In genomic region chr7:131945313-131945831, GRCh38 we compare ENCODE assay signal across 8 cellular contexts.
DNase-seq lines count a peak whose midpoint lies in the region; ATAC-seq and TF ChIP-seq lines count a peak whose summit lies in the region.

No MANE protein-coding gene starts in this region.

- no peak overlapping the region for H3K4me3 ChIP-seq in parathyroid adenoma (ENCODE audit: low read depth, low read length)
- H3K4me3 ChIP-seq in CD8-positive, alpha-beta memory T cell (ENCODE audit: low read length) = no peak overlapping the region

- H3K9me3 ChIP-seq in parathyroid adenoma (ENCODE audit: control insufficient read depth, low read length) = no peaks in the 10 kb centered on the region
- no peaks in the 10 kb centered on the region for H3K9me3 ChIP-seq in CD8-positive, alpha-beta memory T cell (ENCODE audit: low read length)

- no peak overlapping the region for H3K27ac ChIP-seq in parathyroid adenoma
- H3K27ac ChIP-seq in CD8-positive, alpha-beta memory T cell (ENCODE audit: low read depth, low read length) = no peak overlapping the region

- peak overlapping the region; percentile 75 for H2AFZ ChIP-seq in parathyroid adenoma

- TF ChIP-seq CTCF in GM20000 (IDR thresholded peaks at IDR 0.05; ENCODE audit: extremely low read depth, missing control alignments) (peak; percentile 52), parathyroid adenoma (IDR thresholded peaks at IDR 0.05) (peak; percentile 84)

- H3K27me3 Mint-ChIP-seq in CD8-positive, alpha-beta memory T cell = peaks cover 16 to 39% of the 10 kb centered on the region in 2 donors
- peaks cover 41 to 80% of the 10 kb centered on the region in 2 donors for H3K27me3 Mint-ChIP-seq in effector memory CD8-positive, alpha-beta T cell

- H3K27me3 ChIP-seq in parathyroid adenoma (ENCODE audit: control insufficient read depth, insufficient read depth, low read length) = peaks cover 4% of the 10 kb centered on the region
- H3K27me3 ChIP-seq in CD8-positive, alpha-beta memory T cell (ENCODE audit: insufficient read depth, low read length, poor library complexity, severe bottlenecking) = no peaks in the 10 kb centered on the region

- H3K36me3 ChIP-seq in parathyroid adenoma (ENCODE audit: control insufficient read depth, insufficient read depth, low read length) = no peaks in the 10 kb centered on the region
- H3K36me3 ChIP-seq in CD8-positive, alpha-beta memory T cell (ENCODE audit: insufficient read depth, low read length) = no peaks in the 10 kb centered on the region

- CTCF ChIA-PET in CD8-positive, alpha-beta memory T cell (lab: Charles Lee) = no interaction called here

- H3K4me1 Mint-ChIP-seq in CD8-positive, alpha-beta memory T cell = no peaks in the 10 kb centered on the region
- peaks cover 0 to 2% of the 10 kb centered on the region in 2 donors for H3K4me1 Mint-ChIP-seq in effector memory CD8-positive, alpha-beta T cell (ENCODE audit: low read depth in 2 of 2)

- POLR2A ChIA-PET in CD8-positive, alpha-beta memory T cell (lab: Charles Lee) = no interaction called here

- DNase-seq in DMS 273 (lab: John Stamatoyannopoulos, UW; ENCODE audit: unreplicated experiment) = peak; percentile 93
- peak; percentile 59 for DNase-seq in GM20000 (ENCODE audit: low spot score)
- peak; percentile 59 for DNase-seq in NCI-H1105 (lab: John Stamatoyannopoulos, UW)
- peak; percentile 1 for DNase-seq in activated CD4-positive, alpha-beta T cell treated with anti-CD3 and anti-CD28 coated beads, Interleukin-2, amount 50 U/mL, for 1 hour
- peak; percentile 50 for DNase-seq in germinal center (ENCODE audit: low spot score)
- no peak for DNase-seq in CD8-positive, alpha-beta memory T cell
- DNase-seq in effector memory CD8-positive, alpha-beta T cell = no peak

- peaks cover 0 to 7% (median 0%) of the 10 kb centered on the region in 5 donors for H3K9me3 Mint-ChIP-seq in CD8-positive, alpha-beta memory T cell
- H3K9me3 Mint-ChIP-seq in effector memory CD8-positive, alpha-beta T cell = no peaks in the 10 kb centered on the region

- H3K4me1 ChIP-seq in parathyroid adenoma = no peaks in the 10 kb centered on the region
- H3K4me1 ChIP-seq in CD8-positive, alpha-beta memory T cell (ENCODE audit: insufficient read depth, low read length) = no peaks in the 10 kb centered on the region

- H3K36me3 Mint-ChIP-seq in CD8-positive, alpha-beta memory T cell = no peaks in the 10 kb centered on the region
- H3K36me3 Mint-ChIP-seq in effector memory CD8-positive, alpha-beta T cell (ENCODE audit: insufficient read depth) = no peaks in the 10 kb centered on the region

- H3K4me2 ChIP-seq in parathyroid adenoma (ENCODE audit: low read length) = peak overlapping the region; percentile 58

- ATAC-seq in effector memory CD8-positive, alpha-beta T cell (replicated peaks) = no peak

- H3K9ac ChIP-seq in parathyroid adenoma = no peak overlapping the region

- no peak overlapping the region for H3K27ac Mint-ChIP-seq in CD8-positive, alpha-beta memory T cell
- H3K27ac Mint-ChIP-seq in effector memory CD8-positive, alpha-beta T cell = no peak overlapping the region

- no peak overlapping the region for H3K4me3 Mint-ChIP-seq in CD8-positive, alpha-beta memory T cell
- H3K4me3 Mint-ChIP-seq in effector memory CD8-positive, alpha-beta T cell = no peak overlapping the region

- H3K79me2 ChIP-seq in parathyroid adenoma = no peaks in the 10 kb centered on the region

Comparison
In these comparisons a context has a peak if more than half of its experiments do, and no peak if none do; other contexts are left out.
1. DNase-seq: peak in DMS 273 (single experiment), GM20000 (single experiment), NCI-H1105 (single experiment), activated CD4-positive, alpha-beta T cell treated with anti-CD3 and anti-CD28 coated beads, Interleukin-2, amount 50 U/mL, for 1 hour (single experiment) and germinal center (single experiment); none in CD8-positive, alpha-beta memory T cell (0 of 5) and effector memory CD8-positive, alpha-beta T cell (0 of 3).